1 cellular context compared by ENCODE assay signal in the genomic region with DNA sequence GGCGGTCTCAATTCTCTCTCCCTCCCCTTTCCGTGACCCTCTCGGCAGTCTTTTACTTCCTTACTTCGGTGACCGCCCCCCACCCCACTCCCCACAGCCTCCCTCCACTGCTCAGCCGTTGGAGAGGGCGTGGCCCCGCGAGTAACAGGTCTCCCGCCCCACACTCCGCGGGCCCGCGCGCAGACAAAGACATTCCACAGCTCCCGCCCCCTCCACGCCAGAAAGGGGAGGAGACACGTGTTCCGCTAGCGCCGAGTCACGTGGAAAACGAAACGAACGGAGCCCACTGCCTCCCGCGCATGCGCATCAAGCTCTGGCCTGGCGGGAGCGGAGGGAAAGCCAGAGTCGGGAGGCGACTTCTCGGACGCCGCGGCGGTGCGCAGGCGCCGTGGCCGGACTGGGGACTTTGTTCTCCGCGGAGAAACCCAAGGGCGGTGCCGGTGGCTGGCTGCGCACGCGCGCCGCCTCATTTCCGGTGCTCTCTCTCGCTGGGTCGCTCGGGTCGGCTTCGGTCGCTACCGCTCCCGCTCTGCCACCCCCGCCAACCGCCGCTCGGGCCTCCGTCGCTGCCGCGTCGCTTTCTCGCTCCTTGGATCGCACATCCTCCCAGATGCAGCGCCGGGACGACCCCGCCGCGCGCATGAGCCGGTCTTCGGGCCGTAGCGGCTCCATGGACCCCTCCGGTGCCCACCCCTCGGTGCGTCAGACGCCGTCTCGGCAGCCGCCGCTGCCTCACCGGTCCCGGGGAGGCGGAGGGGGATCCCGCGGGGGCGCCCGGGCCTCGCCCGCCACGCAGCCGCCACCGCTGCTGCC.
TF ChIP-seq lines count a peak whose summit lies in the region.

TSS of gene KHDRBS1 (plus strand) at position 483 of the 813 bp plus-strand sequence. CDS start at position 611, 128 bp downstream.

TF ChIP-seq in HCT116, 20 proteins besides CTCF, POLR2A, EP300 and RAD21 (continued from another document):
- no peak for TF ChIP-seq REST (IDR thresholded peaks at IDR 0.05; ENCODE audit: low read depth)
